18 cellular contexts compared by ENCODE assay signal in genomic region chr5:172155101-172155500, GRCh38. TPM values are rescaled to one million over a fixed set of nuclear protein-coding genes. Genes with fewer than 3 reads are reported as not detected.
"Had no signal": no experiment of that assay in that cellular context is flagged by ENCODE, and none has a peak within 500 bp of the region (broad histone marks: within the 10 kb centered on the region; RNA-seq: fewer than 3 reads in every experiment).

No MANE protein-coding gene starts in this region.

RNA-seq across cellular contexts. Expression of gene EFCAB9, which starts 38.9 kb away (rescaled TPM):
- total RNA-seq: activated CD4-positive, alpha-beta memory T cell treated with anti-CD3 and anti-CD28 coated beads, Interleukin-2, amount 10 ng/mL, durations not matched to agents 7 days and 5 days; activated CD4-positive, alpha-beta T cell treated with anti-CD3 and anti-CD28 coated beads, Interleukin-2, amount 10 ng/mL, durations not matched to agents 24 days and 14 days; activated naive CD8-positive, alpha-beta T cell treated with anti-CD3 and anti-CD28 coated beads for 36 hours; ascending aorta; cardiac muscle cell; cerebellum; endodermal cell; esophagus mucosa; kidney; left colon; lower leg skin; osteocyte; progenitor cell of endocrine pancreas; renal cortical epithelial cell; right lobe of liver; temporal lobe; tibial nerve; ureter had no signal
- polyA plus RNA-seq: cardiac muscle cell had no signal
